Comparison of ENCODE assay signal across 11 cellular contexts in the genomic region with DNA sequence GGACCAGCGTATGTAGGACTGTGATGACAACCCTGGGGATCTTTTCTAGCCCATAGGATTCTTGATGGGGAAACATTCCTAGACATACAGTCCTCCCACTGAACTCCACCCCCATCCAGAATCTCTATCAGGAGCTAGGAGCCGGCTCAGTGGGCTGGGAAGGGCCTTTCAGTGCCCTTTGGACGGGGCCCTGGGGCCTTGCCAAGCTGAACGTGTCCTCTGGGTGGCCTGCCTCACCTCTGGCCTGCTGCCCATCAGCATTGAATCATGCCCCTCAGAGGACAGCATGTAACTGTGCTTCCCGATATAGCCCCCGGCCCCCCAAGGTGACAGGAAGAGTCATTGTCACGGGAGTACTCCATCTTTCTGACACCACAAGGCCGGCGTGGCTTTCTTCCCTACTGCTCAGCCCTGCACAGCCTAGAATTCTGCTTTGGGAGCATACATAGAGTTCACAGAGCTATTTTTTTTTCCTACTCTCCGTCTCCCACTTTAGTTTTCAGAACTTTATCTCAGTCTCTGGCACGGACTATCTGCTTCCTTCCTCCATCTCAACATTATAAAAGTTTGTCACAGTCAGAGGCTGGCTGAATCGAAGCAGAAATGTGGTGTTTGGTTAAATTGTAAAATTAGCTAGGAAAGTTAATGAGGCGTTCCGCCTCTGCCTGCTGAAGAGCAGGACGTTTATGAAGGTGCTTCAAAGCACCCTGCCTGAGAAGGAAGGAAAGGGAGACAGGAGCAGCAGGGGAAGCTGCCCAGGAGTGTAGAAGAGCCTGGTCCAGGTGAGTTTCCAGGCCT.
A peak's percentile ranks its signal among the peaks of the same experiment; 100 is the strongest.
DNase-seq lines count a peak whose midpoint lies in the region; ATAC-seq, FAIRE-seq and TF ChIP-seq lines count a peak whose summit lies in the region.
"Had no signal": no experiment of that assay in that cellular context is flagged by ENCODE, and none has a peak within 500 bp of the region (broad histone marks: within the 10 kb centered on the region; RNA-seq: fewer than 3 reads in every experiment).

No MANE protein-coding gene starts in this region.

- intact Hi-C loops in heart left ventricle (cut with DNase I): loop anchor here in 5 of 10 donors (1.0 to 10.0 kb wide), 5 partner anchors 8 to 297 kb away; partner anchors contain the start of gene USP28 (in 1 of the 5)

- H3K4me1 ChIP-seq in ACC112 (ENCODE audit: control insufficient read depth, insufficient read depth, low read length, unreplicated experiment): peaks cover 62% of the 10 kb centered on the region
- H3K4me1 ChIP-seq in heart left ventricle: peaks cover 58 to 99% (median 95%) of the 10 kb centered on the region in 12 donors
- peaks cover 62% of the 10 kb centered on the region for H3K4me1 ChIP-seq in parathyroid adenoma

- peak in 1 of 2 donors; percentile 49 for TF ChIP-seq POLR2A in heart left ventricle (IDR thresholded peaks at IDR 0.05)

- DNase-seq in heart left ventricle (peak; percentile 83 to 99 (median 95)), urothelium cell line (ENCODE audit: low spot score) (no peak), SKM-1 (lab: John Stamatoyannopoulos, UW; ENCODE audit: unreplicated experiment) (no peak)
- DNase-seq in activated CD8-positive, alpha-beta memory T cell treated with anti-CD3 and anti-CD28 coated beads, Interleukin-2, amount 50 U/mL, for 48 hours: no peak
- DNase-seq: GOT3, NCI-H524 had no signal

- H3K9me3 ChIP-seq in heart left ventricle: no peaks in the 10 kb centered on the region
- H3K9me3 ChIP-seq in parathyroid adenoma (ENCODE audit: control insufficient read depth, low read length): no peaks in the 10 kb centered on the region
- H3K9me3 ChIP-seq: neutrophil had no signal

- H3K9ac ChIP-seq in parathyroid adenoma: no peak overlapping the region

- 15 to 19% (median 17%) methylated on average over 15 of the region's 15 CpGs for WGBS in heart left ventricle, 4 donors

- TF ChIP-seq CTCF in VCaP (conservative IDR thresholded peaks at IDR 0.05): no peak
- no peak for TF ChIP-seq CTCF in heart left ventricle (IDR thresholded peaks at IDR 0.05)
- no peak for TF ChIP-seq CTCF in parathyroid adenoma (IDR thresholded peaks at IDR 0.05)

- H3K27ac ChIP-seq in ACC112 (ENCODE audit: low read depth, low read length) (peak overlapping the region; percentile 44; the same call in 1 of the 2 replicates), VCaP (peak overlapping the region; percentile 100), heart left ventricle (peak overlapping the region; percentile 80 to 100 (median 98)), parathyroid adenoma (peak overlapping the region; percentile 92)
- H3K27ac ChIP-seq: neutrophil had no signal

- no peak overlapping the region for H2AFZ ChIP-seq in ACC112 (ENCODE audit: low read length, unreplicated experiment)
- peak overlapping the region; percentile 42 for H2AFZ ChIP-seq in parathyroid adenoma

- peaks cover 3% of the 10 kb centered on the region; the same call in 1 of the 2 replicates for H3K36me3 ChIP-seq in ACC112 (ENCODE audit: insufficient read depth, low read length)
- H3K36me3 ChIP-seq in heart left ventricle: no peaks in the 10 kb centered on the region
- no peaks in the 10 kb centered on the region for H3K36me3 ChIP-seq in parathyroid adenoma (ENCODE audit: control insufficient read depth, insufficient read depth, low read length)
- H3K36me3 ChIP-seq: neutrophil had no signal

- no peaks in the 10 kb centered on the region for H3K27me3 ChIP-seq in ACC112 (ENCODE audit: insufficient read depth, low read length)
- no peaks in the 10 kb centered on the region for H3K27me3 ChIP-seq in heart left ventricle
- H3K27me3 ChIP-seq in parathyroid adenoma (ENCODE audit: control insufficient read depth, insufficient read depth, low read length): no peaks in the 10 kb centered on the region
- H3K27me3 ChIP-seq: neutrophil had no signal

- peak overlapping the region; percentile 35 for H3K4me2 ChIP-seq in parathyroid adenoma (ENCODE audit: low read length)

- H3K79me2 ChIP-seq in ACC112 (ENCODE audit: control insufficient read depth, insufficient read depth, low read length, unreplicated experiment) (peaks cover 67% of the 10 kb centered on the region), parathyroid adenoma (peaks cover 57% of the 10 kb centered on the region)

- H3K4me3 ChIP-seq in ACC112 (ENCODE audit: low read depth, low read length) (no peak overlapping the region), heart left ventricle (peak overlapping the region in 2 of 12 donors; percentile 5 to 11), parathyroid adenoma (ENCODE audit: low read depth, low read length) (peak overlapping the region; percentile 11)

- FAIRE-seq in urothelium cell line (lab: Jason Lieb, UNC): no peak

- ATAC-seq in heart left ventricle (peak; percentile 75 to 84 (median 79)), GM21529 (IDR thresholded peaks at IDR 0.05; ENCODE audit: unreplicated experiment) (no peak)

Comparison
In these comparisons a context has a peak if more than half of its experiments do, and no peak if none do; other contexts are left out.
1. H3K27ac ChIP-seq: peak in every context shown above with its lines; median percentile 100 in VCaP; 98 in heart left ventricle; 92 in parathyroid adenoma; 44 in ACC112.
2. DNase-seq: peak in heart left ventricle (5 of 5); none in urothelium cell line (single experiment), SKM-1 (single experiment) and activated CD8-positive, alpha-beta memory T cell treated with anti-CD3 and anti-CD28 coated beads, Interleukin-2, amount 50 U/mL, for 48 hours (single experiment).